28 cellular contexts compared by ENCODE assay signal in the genomic region with DNA sequence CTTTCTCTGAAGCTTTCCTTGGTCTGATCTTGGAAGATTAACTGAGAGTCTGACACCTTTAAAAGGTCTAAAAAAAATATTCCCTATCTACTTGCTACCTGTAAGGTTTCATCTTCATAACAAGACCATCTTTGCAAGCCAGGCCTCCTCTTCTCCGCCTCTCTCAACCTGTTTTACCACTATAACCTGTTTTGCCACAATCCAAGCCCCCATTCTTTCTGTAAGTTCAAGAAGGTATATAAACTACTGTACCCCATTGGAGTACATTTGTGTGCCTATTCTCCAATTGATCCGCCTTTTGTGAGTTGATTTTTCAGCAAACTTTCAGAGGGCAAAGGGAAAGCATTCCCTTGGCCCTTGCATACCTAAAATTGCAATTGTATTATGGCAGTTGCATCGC.
"Had no signal": no experiment of that assay in that cellular context is flagged by ENCODE, and none has a peak within 500 bp of the region (broad histone marks: within the 10 kb centered on the region; RNA-seq: fewer than 3 reads in every experiment).

No MANE protein-coding gene starts in this region.

- H3K27ac ChIP-seq: adrenal gland, ascending aorta, cardiac muscle cell, foreskin keratinocyte, heart right ventricle, left ventricle myocardium inferior, tibial nerve had no signal

- H3K27me3 Mint-ChIP-seq: activated CD4-positive, alpha-beta memory T cell treated with anti-CD3 and anti-CD28 coated beads for 36 hours; brain; effector memory CD8-positive, alpha-beta T cell; T-helper 17 cell had no signal

- H3K36me3 ChIP-seq: adrenal gland, ascending aorta, cardiac muscle cell, heart right ventricle, left ventricle myocardium inferior, tibial nerve had no signal

- DNase-seq: activated CD4-positive, alpha-beta memory T cell treated with anti-CD3 and anti-CD28 coated beads for 36 hours; activated CD4-positive, alpha-beta T cell treated with anti-CD3 and anti-CD28 coated beads, Interleukin-2, amount 10 ng/mL, durations not matched to agents 24 days and 14 days; activated CD4-positive, CD25-positive, alpha-beta regulatory T cell treated with anti-CD3 and anti-CD28 coated beads, Interleukin-2, amount 50 U/mL, for 72 hours; activated CD8-positive, alpha-beta memory T cell treated with anti-CD3 and anti-CD28 coated beads, Interleukin-2, amount 50 U/mL, for 4 hours; activated effector memory CD4-positive, alpha-beta T cell treated with anti-CD3 and anti-CD28 coated beads, Interleukin-2, amount 50 U/mL, for 16 hours; activated naive CD4-positive, alpha-beta T cell treated with anti-CD3 and anti-CD28 coated beads for 36 hours; activated naive CD8-positive, alpha-beta T cell treated with anti-CD3 and anti-CD28 coated beads for 36 hours; activated T-cell treated with anti-CD3 and anti-CD28 coated beads, Interleukin-2, amount 50 U/mL, for 1 hour; adrenal gland; cerebellar nuclear complex; cortex of kidney; effector memory CD8-positive, alpha-beta T cell; foreskin keratinocyte; heart right ventricle; left ventricle myocardium inferior; posterior cingulate gyrus; right cardiac atrium; stimulated activated CD4-positive, alpha-beta T cell treated with anti-CD3 and anti-CD28 coated beads, Interleukin-2, amount 100 ng/mL, for 48 hours; stimulated activated naive CD4-positive, alpha-beta T cell treated with Interleukin-2 at 50 U/mL for 16 hours; T-helper 17 cell; T1000 had no signal

- H3K9me3 ChIP-seq: adrenal gland, ascending aorta, heart right ventricle, tibial nerve had no signal

- H3K36me3 Mint-ChIP-seq: activated CD4-positive, alpha-beta memory T cell treated with anti-CD3 and anti-CD28 coated beads for 36 hours; activated naive CD8-positive, alpha-beta T cell treated with anti-CD3 and anti-CD28 coated beads for 36 hours; brain had no signal

- H3K27ac Mint-ChIP-seq: activated CD4-positive, alpha-beta memory T cell treated with anti-CD3 and anti-CD28 coated beads for 36 hours; activated CD4-positive, alpha-beta T cell treated with anti-CD3 and anti-CD28 coated beads, Interleukin-2, amount 10 ng/mL, durations not matched to agents 24 days and 14 days; activated naive CD4-positive, alpha-beta T cell treated with anti-CD3 and anti-CD28 coated beads for 36 hours; activated naive CD8-positive, alpha-beta T cell treated with anti-CD3 and anti-CD28 coated beads for 36 hours; activated T-helper 1 cell treated with anti-CD3 and anti-CD28 coated beads, Interleukin-12 subunit alpha, Interleukin-12 subunit beta, Interleukin-2, Interleukin-4 antibody, amounts not matched to agents 30 ng/mL and 10 ng/mL and 1 ng/mL, durations not matched to agents 14 hours and 24 hours and 36 hours; brain; effector memory CD8-positive, alpha-beta T cell; T-helper 17 cell had no signal

- H3K27me3 ChIP-seq: adrenal gland, ascending aorta, cardiac muscle cell, foreskin keratinocyte, heart right ventricle, tibial nerve had no signal

- H3K9me3 Mint-ChIP-seq: activated CD4-positive, alpha-beta memory T cell treated with anti-CD3 and anti-CD28 coated beads for 36 hours; activated CD4-positive, alpha-beta T cell treated with anti-CD3 and anti-CD28 coated beads, Interleukin-2, amount 10 ng/mL, durations not matched to agents 24 days and 14 days; activated naive CD4-positive, alpha-beta T cell treated with anti-CD3 and anti-CD28 coated beads for 36 hours; activated naive CD8-positive, alpha-beta T cell treated with anti-CD3 and anti-CD28 coated beads for 36 hours; activated T-helper 1 cell treated with anti-CD3 and anti-CD28 coated beads, Interleukin-12 subunit alpha, Interleukin-12 subunit beta, Interleukin-2, Interleukin-4 antibody, amounts not matched to agents 30 ng/mL and 10 ng/mL and 1 ng/mL, durations not matched to agents 14 hours and 24 hours and 36 hours; effector memory CD8-positive, alpha-beta T cell; nephron had no signal

- H3K4me1 ChIP-seq: adrenal gland, ascending aorta, foreskin keratinocyte, heart right ventricle, left ventricle myocardium inferior, tibial nerve had no signal

- H3K4me3 Mint-ChIP-seq: activated CD4-positive, alpha-beta memory T cell treated with anti-CD3 and anti-CD28 coated beads for 36 hours; activated CD4-positive, alpha-beta T cell treated with anti-CD3 and anti-CD28 coated beads, Interleukin-2, amount 10 ng/mL, durations not matched to agents 24 days and 14 days; activated naive CD4-positive, alpha-beta T cell treated with anti-CD3 and anti-CD28 coated beads for 36 hours; activated naive CD8-positive, alpha-beta T cell treated with anti-CD3 and anti-CD28 coated beads for 36 hours; activated T-helper 1 cell treated with anti-CD3 and anti-CD28 coated beads, Interleukin-12 subunit alpha, Interleukin-12 subunit beta, Interleukin-2, Interleukin-4 antibody, amounts not matched to agents 30 ng/mL and 10 ng/mL and 1 ng/mL, durations not matched to agents 14 hours and 24 hours and 36 hours; brain; effector memory CD8-positive, alpha-beta T cell; nephron; T-helper 17 cell had no signal

- H3K4me3 ChIP-seq: adrenal gland, ascending aorta, cardiac muscle cell, heart right ventricle, left ventricle myocardium inferior, lung, tibial nerve had no signal

- H3K4me1 Mint-ChIP-seq: activated CD4-positive, alpha-beta T cell treated with anti-CD3 and anti-CD28 coated beads, Interleukin-2, amount 10 ng/mL, durations not matched to agents 24 days and 14 days; activated naive CD8-positive, alpha-beta T cell treated with anti-CD3 and anti-CD28 coated beads for 36 hours; T-helper 17 cell had no signal
